ENCODE assay signal across 15 cellular contexts in the genomic region with DNA sequence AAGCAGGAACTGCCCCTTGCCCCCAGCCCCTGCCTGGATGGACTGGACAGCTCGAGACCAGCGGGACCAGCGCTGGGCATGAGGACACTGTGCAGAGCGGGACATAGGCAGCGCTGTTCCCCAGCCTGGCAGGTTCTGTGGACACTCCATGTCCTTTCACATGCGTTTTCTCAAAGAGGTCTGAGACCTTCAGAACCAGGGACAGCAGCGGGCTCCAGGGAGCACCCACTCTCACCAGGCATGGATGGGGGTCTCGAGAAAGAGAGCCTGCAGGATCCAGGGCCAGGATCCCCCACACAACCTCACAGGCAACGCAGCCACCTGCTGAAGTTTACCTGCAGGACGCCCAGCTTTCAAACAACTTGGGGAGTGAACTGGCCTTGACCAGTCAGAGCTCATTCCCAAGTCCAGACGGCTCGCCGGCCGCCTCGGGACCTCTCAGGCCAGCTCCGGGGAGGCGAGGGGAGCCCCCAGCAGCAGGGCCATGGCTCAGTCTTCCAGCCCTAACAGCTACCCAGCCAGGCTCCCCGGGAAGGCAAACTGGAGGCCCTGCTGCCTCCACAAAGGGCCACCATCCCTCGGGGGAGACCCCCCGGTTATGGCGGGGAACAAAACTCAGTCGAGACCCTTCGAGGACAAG.
DNase-seq lines count a peak whose midpoint lies in the region; ATAC-seq and TF ChIP-seq lines count a peak whose summit lies in the region.
"Had no signal": no experiment of that assay in that cellular context is flagged by ENCODE, and none has a peak within 500 bp of the region (broad histone marks: within the 10 kb centered on the region; RNA-seq: fewer than 3 reads in every experiment).

No MANE protein-coding gene starts in this region.

- no peak overlapping the region for H3K27ac Mint-ChIP-seq in endothelial cell (ENCODE audit: unreplicated experiment)
- peak overlapping the region; percentile 51 for H3K27ac Mint-ChIP-seq in stimulated activated naive B cell treated with anti-CD40 and anti-IgM and Interleukin-4, amounts not matched to agents 10 μg/mL and 1 μg/mL and 100 μg/mL, for 72 hours
- H3K27ac Mint-ChIP-seq: B cell; CD4-positive, alpha-beta T cell had no signal

- no peaks in the 10 kb centered on the region for H3K9me3 Mint-ChIP-seq in endothelial cell (ENCODE audit: unreplicated experiment)
- no peaks in the 10 kb centered on the region for H3K9me3 Mint-ChIP-seq in stimulated activated naive B cell treated with anti-CD40 and anti-IgM and Interleukin-4, amounts not matched to agents 10 μg/mL and 1 μg/mL and 100 μg/mL, for 72 hours
- H3K9me3 Mint-ChIP-seq: CD4-positive, alpha-beta T cell; H9 had no signal

- peaks cover 1% of the 10 kb centered on the region for H3K36me3 Mint-ChIP-seq in endothelial cell (ENCODE audit: low read depth, unreplicated experiment)
- H3K36me3 Mint-ChIP-seq in stimulated activated naive B cell treated with anti-CD40 and anti-IgM and Interleukin-4, amounts not matched to agents 10 μg/mL and 1 μg/mL and 100 μg/mL, for 72 hours, result peaks cover 35 to 64% of the 10 kb centered on the region in 2 donors

- H3K27ac ChIP-seq in HEK293 (ENCODE audit: extremely low read depth, low read depth, low read length) (no peak overlapping the region), angular gyrus (ENCODE audit: low read depth, low read length) (peak overlapping the region; percentile 53), WERI-Rb-1 (no peak overlapping the region)
- H3K27ac ChIP-seq: HL-60 had no signal

- no peaks in the 10 kb centered on the region for H3K4me1 ChIP-seq in HEK293 (ENCODE audit: control insufficient read depth, insufficient read depth, low read length)

- peak; percentile 30 for DNase-seq in endothelial cell (ENCODE audit: low spot score)
- DNase-seq in stimulated activated naive B cell treated with anti-CD40 and anti-IgM and Interleukin-4, amounts not matched to agents 10 μg/mL and 1 μg/mL and 100 μg/mL, for 72 hours, result no peak
- DNase-seq in WERI-Rb-1, result no peak
- DNase-seq: ACHN; C1 segment of cervical spinal cord; CD4-positive, alpha-beta T cell; DMS79; H9 had no signal

- H3K36me3 ChIP-seq in HEK293 (ENCODE audit: control insufficient read depth in 2 of 2, insufficient read depth in 1 of 2, low read length in 2 of 2) (peaks cover 0 to 7% of the 10 kb centered on the region in 2 experiments; a peak in 1 of 3 replicates), WERI-Rb-1 (peaks cover 55% of the 10 kb centered on the region)

- H3K27me3 Mint-ChIP-seq in endothelial cell (ENCODE audit: unreplicated experiment), result peaks cover 4% of the 10 kb centered on the region
- H3K27me3 Mint-ChIP-seq in stimulated activated naive B cell treated with anti-CD40 and anti-IgM and Interleukin-4, amounts not matched to agents 10 μg/mL and 1 μg/mL and 100 μg/mL, for 72 hours, result no peaks in the 10 kb centered on the region
- H3K27me3 Mint-ChIP-seq: B cell; CD4-positive, alpha-beta T cell had no signal

- POLR2A ChIA-PET in HEK293 (lab: Yijun Ruan, JAX), result no interaction called here

- no peaks in the 10 kb centered on the region for H3K27me3 ChIP-seq in WERI-Rb-1 (ENCODE audit: insufficient read depth, low read depth, severe bottlenecking)

- ATAC-seq in stimulated activated naive B cell treated with anti-CD40 and anti-IgM and Interleukin-4, amounts not matched to agents 10 μg/mL and 1 μg/mL and 100 μg/mL, for 72 hours (replicated peaks), result no peak
- ATAC-seq in HG02852 (IDR thresholded peaks at IDR 0.05; ENCODE audit: unreplicated experiment), result no peak
- no peak for ATAC-seq in GM18909 (IDR thresholded peaks at IDR 0.05; ENCODE audit: poor library complexity, unreplicated experiment)
- ATAC-seq: K562 had no signal

- no peak overlapping the region for H3K4me3 Mint-ChIP-seq in endothelial cell (ENCODE audit: unreplicated experiment)
- no peak overlapping the region for H3K4me3 Mint-ChIP-seq in stimulated activated naive B cell treated with anti-CD40 and anti-IgM and Interleukin-4, amounts not matched to agents 10 μg/mL and 1 μg/mL and 100 μg/mL, for 72 hours
- H3K4me3 Mint-ChIP-seq: B cell; CD4-positive, alpha-beta T cell; H9 had no signal

- H3K9me3 ChIP-seq in HEK293 (ENCODE audit: control insufficient read depth, insufficient read depth, low read depth, low read length) (no peaks in the 10 kb centered on the region), WERI-Rb-1 (ENCODE audit: severe bottlenecking) (peaks cover 8% of the 10 kb centered on the region)

- TF ChIP-seq CTCF in HEK293 (tag by site-specific recombination; IDR thresholded peaks at IDR 0.05), result no peak
- TF ChIP-seq CTCF in endothelial cell (IDR thresholded peaks at IDR 0.05; ENCODE audit: unreplicated experiment), result no peak
- no peak for TF ChIP-seq CTCF in WERI-Rb-1 (IDR thresholded peaks at IDR 0.05; ENCODE audit: low read depth, low read length)

- no peak overlapping the region for H3K4me3 ChIP-seq in HEK293 (ENCODE audit: low read depth, low read length)
- no peak overlapping the region for H3K4me3 ChIP-seq in WERI-Rb-1 (ENCODE audit: low read depth, low read length)
- H3K4me3 ChIP-seq: K562 had no signal

- CTCF ChIA-PET in HEK293 (lab: Yijun Ruan, JAX), result no interaction called here

- H3K4me1 Mint-ChIP-seq in endothelial cell (ENCODE audit: unreplicated experiment), result peaks cover 7% of the 10 kb centered on the region
- peaks cover 3 to 19% of the 10 kb centered on the region in 2 donors for H3K4me1 Mint-ChIP-seq in stimulated activated naive B cell treated with anti-CD40 and anti-IgM and Interleukin-4, amounts not matched to agents 10 μg/mL and 1 μg/mL and 100 μg/mL, for 72 hours

TF ChIP-seq in HEK293, 187 proteins besides CTCF, POLR2A, EP300 and RAD21:
- no peak for TF ChIP-seq ZBTB1 (tag by site-specific recombination; IDR thresholded peaks at IDR 0.05)
- TF ChIP-seq, protein P1, sequence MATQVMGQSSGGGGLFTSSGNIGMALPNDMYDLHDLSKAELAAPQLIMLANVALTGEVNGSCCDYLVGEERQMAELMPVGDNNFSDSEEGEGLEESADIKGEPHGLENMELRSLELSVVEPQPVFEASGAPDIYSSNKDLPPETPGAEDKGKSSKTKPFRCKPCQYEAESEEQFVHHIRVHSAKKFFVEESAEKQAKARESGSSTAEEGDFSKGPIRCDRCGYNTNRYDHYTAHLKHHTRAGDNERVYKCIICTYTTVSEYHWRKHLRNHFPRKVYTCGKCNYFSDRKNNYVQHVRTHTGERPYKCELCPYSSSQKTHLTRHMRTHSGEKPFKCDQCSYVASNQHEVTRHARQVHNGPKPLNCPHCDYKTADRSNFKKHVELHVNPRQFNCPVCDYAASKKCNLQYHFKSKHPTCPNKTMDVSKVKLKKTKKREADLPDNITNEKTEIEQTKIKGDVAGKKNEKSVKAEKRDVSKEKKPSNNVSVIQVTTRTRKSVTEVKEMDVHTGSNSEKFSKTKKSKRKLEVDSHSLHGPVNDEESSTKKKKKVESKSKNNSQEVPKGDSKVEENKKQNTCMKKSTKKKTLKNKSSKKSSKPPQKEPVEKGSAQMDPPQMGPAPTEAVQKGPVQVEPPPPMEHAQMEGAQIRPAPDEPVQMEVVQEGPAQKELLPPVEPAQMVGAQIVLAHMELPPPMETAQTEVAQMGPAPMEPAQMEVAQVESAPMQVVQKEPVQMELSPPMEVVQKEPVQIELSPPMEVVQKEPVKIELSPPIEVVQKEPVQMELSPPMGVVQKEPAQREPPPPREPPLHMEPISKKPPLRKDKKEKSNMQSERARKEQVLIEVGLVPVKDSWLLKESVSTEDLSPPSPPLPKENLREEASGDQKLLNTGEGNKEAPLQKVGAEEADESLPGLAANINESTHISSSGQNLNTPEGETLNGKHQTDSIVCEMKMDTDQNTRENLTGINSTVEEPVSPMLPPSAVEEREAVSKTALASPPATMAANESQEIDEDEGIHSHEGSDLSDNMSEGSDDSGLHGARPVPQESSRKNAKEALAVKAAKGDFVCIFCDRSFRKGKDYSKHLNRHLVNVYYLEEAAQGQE (tag by site-specific recombination; IDR thresholded peaks at IDR 0.05), result peak; percentile 86
